ENCODE assay signal across 9 cellular contexts in the genomic region with DNA sequence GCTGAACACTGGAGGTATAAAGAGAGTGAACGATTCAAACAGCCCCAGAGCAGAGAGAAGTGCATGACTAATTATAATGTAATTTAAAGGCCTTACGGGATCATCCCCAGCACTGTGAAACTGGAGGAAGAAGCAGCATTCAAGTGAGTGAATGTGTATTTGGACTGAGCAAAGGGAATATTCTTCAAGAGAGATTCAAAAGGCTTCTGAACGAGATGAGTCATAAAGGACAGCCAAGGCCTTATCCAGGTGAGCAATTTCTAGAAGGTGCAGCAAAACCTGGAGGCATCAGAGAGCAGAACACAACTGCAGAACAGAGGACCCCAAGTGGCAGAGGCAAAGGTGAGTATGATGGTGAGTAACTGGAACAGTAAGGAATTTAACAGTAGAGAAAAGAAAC.
DNase-seq lines count a peak whose midpoint lies in the region; ATAC-seq, FAIRE-seq and TF ChIP-seq lines count a peak whose summit lies in the region.
"Had no signal": no experiment of that assay in that cellular context is flagged by ENCODE, and none has a peak within 500 bp of the region (broad histone marks: within the 10 kb centered on the region; RNA-seq: fewer than 3 reads in every experiment).

No MANE protein-coding gene starts in this region.

- H3K4me1 ChIP-seq in neuronal stem cell (ENCODE audit: control insufficient read depth in 2 of 2, insufficient read depth in 1 of 2, low read depth in 1 of 2, low read length in 2 of 2) (no peaks in the 10 kb centered on the region), PC-9 (replicated peaks; ENCODE audit: insufficient read depth) (no peaks in the 10 kb centered on the region)

- no peak overlapping the region for H3K4ac ChIP-seq in neuronal stem cell (ENCODE audit: low read length)

- no peak overlapping the region for H2BK120ac ChIP-seq in neuronal stem cell (ENCODE audit: low read depth, low read length)

- no peaks in the 10 kb centered on the region for H3K9me2 ChIP-seq in PC-9 (ENCODE audit: insufficient read depth)

- H2BK15ac ChIP-seq in neuronal stem cell (ENCODE audit: low read length): no peak overlapping the region

- H2AFZ ChIP-seq in neuronal stem cell (ENCODE audit: low read length) (no peak overlapping the region), PC-9 (no peak overlapping the region)

- H3K4me2 ChIP-seq in neuronal stem cell (ENCODE audit: insufficient read depth, low read length, poor library complexity, severe bottlenecking): no peak overlapping the region
- no peak overlapping the region for H3K4me2 ChIP-seq in PC-9

- BruUV-seq in PC-9 (replicated peaks; lab: Mats Ljungman, UMichigan): no TSS peak

- H3K23ac ChIP-seq in neuronal stem cell (ENCODE audit: low read depth, low read length, poor library complexity): no peak overlapping the region

- H3K79me2 ChIP-seq in PC-9 (ENCODE audit: low read depth): no peaks in the 10 kb centered on the region

- no peak overlapping the region for H3K27ac ChIP-seq in neuronal stem cell (replicated peaks; ENCODE audit: low read length)
- H3K27ac ChIP-seq in PC-9: no peak overlapping the region

- H4K91ac ChIP-seq in neuronal stem cell (ENCODE audit: low read depth, low read length, poor library complexity): no peak overlapping the region

- intact Hi-C loops in PC-9 (cut with micrococcal nuclease; ENCODE audit: unreplicated experiment): no loop called here

- TF ChIP-seq CTCF in choroid plexus epithelial cell (conservative IDR thresholded peaks at IDR 0.05; ENCODE audit: low read depth, low read length): no peak
- no peak for TF ChIP-seq CTCF in PC-9 (conservative IDR thresholded peaks at IDR 0.05)

- no peak overlapping the region for H2BK5ac ChIP-seq in neuronal stem cell (ENCODE audit: low read length)

- DNase-seq in EH (ENCODE audit: low read depth) (peak; percentile 80), choroid plexus epithelial cell (ENCODE audit: low read depth) (peak; percentile 89), neuronal stem cell (ENCODE audit: low spot score) (no peak), frontal cortex (ENCODE audit: low spot score in 2 of 2) (no peak), iPS-NIHi7 (ENCODE audit: extremely low spot score) (no peak), PC-9 (no peak)
- DNase-seq: NCI-H526 treated with DMSO at 0.1 percent for 48 hours had no signal

- H3K36me3 ChIP-seq in neuronal stem cell (replicated peaks in 1 of 2; ENCODE audit: control insufficient read depth in 2 of 2, insufficient read depth in 2 of 2, low read length in 2 of 2) (peaks cover 13 to 100% of the 10 kb centered on the region in 2 donors), PC-9 (ENCODE audit: low read depth) (no peaks in the 10 kb centered on the region)

- H3K18ac ChIP-seq in neuronal stem cell (ENCODE audit: low read length): no peak overlapping the region

- POLR2A ChIA-PET in PC-9 (lab: Charles Lee; ENCODE audit: unreplicated experiment): no interaction called here

- H3K9me3 ChIP-seq in neuronal stem cell (replicated peaks in 1 of 2; ENCODE audit: control insufficient read depth in 2 of 2, insufficient read depth in 1 of 2, low read depth in 1 of 2, low read length in 2 of 2) (peaks cover 0 to 3% of the 10 kb centered on the region in 2 donors), PC-9 (ENCODE audit: insufficient read depth, low read depth) (no peaks in the 10 kb centered on the region)

- WGBS in neuronal stem cell (ENCODE audit: extremely low coverage in 2 of 2, insufficient read length in 2 of 2, insufficient replicate concordance in 1 of 2), 2 donors: no CpG with 5 or more reads among the region's 3 CpGs

- no peaks in the 10 kb centered on the region for H4K20me1 ChIP-seq in PC-9 (ENCODE audit: insufficient read depth)

- no peaks in the 10 kb centered on the region for H3F3A ChIP-seq in PC-9 (ENCODE audit: insufficient read depth, low read depth)

- no peak overlapping the region for H4K8ac ChIP-seq in neuronal stem cell (ENCODE audit: low read depth, low read length)

- no peak overlapping the region for H2AK5ac ChIP-seq in neuronal stem cell (ENCODE audit: low read depth, low read length)

- no peak overlapping the region for H2BK12ac ChIP-seq in neuronal stem cell (ENCODE audit: low read length)

- no peak overlapping the region for H3K14ac ChIP-seq in neuronal stem cell (ENCODE audit: low read length)

- H3K9ac ChIP-seq in neuronal stem cell (ENCODE audit: low read depth, low read length, poor library complexity): no peak overlapping the region

- H3K27me3 ChIP-seq in neuronal stem cell (ENCODE audit: control insufficient read depth in 3 of 3, insufficient read depth in 3 of 3, low read depth in 1 of 3, low read length in 3 of 3) (no peaks in the 10 kb centered on the region), PC-9 (ENCODE audit: insufficient read depth, low read depth) (0 out of 2 replicates have a peak, but pooled peaks cover 5% of the 10 kb centered on the region)

- H3K4me3 ChIP-seq in choroid plexus epithelial cell (ENCODE audit: low read depth, low read length) (no peak overlapping the region), neuronal stem cell (ENCODE audit: low read length in 2 of 2) (no peak overlapping the region), PC-9 (no peak overlapping the region)

- FAIRE-seq in frontal cortex (lab: Jason Lieb, UNC): no peak

- H3K79me1 ChIP-seq in neuronal stem cell (ENCODE audit: low read depth, low read length): no peaks in the 10 kb centered on the region

- ATAC-seq in GM19463 (IDR thresholded peaks at IDR 0.05; ENCODE audit: unreplicated experiment): peak; percentile 63
- ATAC-seq in HG03175 (IDR thresholded peaks at IDR 0.05; ENCODE audit: unreplicated experiment): peak; percentile 46

- CTCF ChIA-PET in PC-9 (lab: Charles Lee): no interaction called here

Comparison
In these comparisons a context has a peak if more than half of its experiments do, and no peak if none do; other contexts are left out.
1. DNase-seq: peak in EH (single experiment) and choroid plexus epithelial cell (single experiment); none in neuronal stem cell (single experiment), frontal cortex (0 of 2), iPS-NIHi7 (single experiment) and PC-9 (0 of 2).